10 cellular contexts compared by ENCODE assay signal in genomic region chr1:1080122-1080753, GRCh38. TPM values are rescaled to one million over a fixed set of nuclear protein-coding genes. Genes with fewer than 3 reads are reported as not detected.
DNase-seq lines count a peak whose midpoint lies in the region; ATAC-seq and TF ChIP-seq lines count a peak whose summit lies in the region.
"Had no signal": no experiment of that assay in that cellular context is flagged by ENCODE, and none has a peak within 500 bp of the region (broad histone marks: within the 10 kb centered on the region; RNA-seq: fewer than 3 reads in every experiment).

No MANE protein-coding gene starts in this region.

- H3K27ac Mint-ChIP-seq in CD8-positive, alpha-beta T cell, result no peak overlapping the region
- no peak overlapping the region for H3K27ac Mint-ChIP-seq in H9

- no peak overlapping the region for H3T11ph ChIP-seq in H9 (ENCODE audit: low read length)

- H2BK20ac ChIP-seq in H9 (ENCODE audit: low read depth, low read length, poor library complexity, severe bottlenecking), result no peak overlapping the region

- H3K27ac ChIP-seq in CD8-positive, alpha-beta T cell (ENCODE audit: low read depth, low read length), result no peak overlapping the region
- H3K27ac ChIP-seq in H9 (ENCODE audit: insufficient read length, low read depth, low read length), result no peak overlapping the region
- peak overlapping the region; percentile 3 for H3K27ac ChIP-seq in mesendoderm (ENCODE audit: low read depth, low read length)
- no peak overlapping the region for H3K27ac ChIP-seq in aorta (ENCODE audit: low read depth in 1 of 2, low read length in 2 of 2)

- H4K8ac ChIP-seq in H9 (replicated peaks; ENCODE audit: insufficient read length, low read depth, low read length) (no peak overlapping the region), mesendoderm (ENCODE audit: low read depth, low read length) (no peak overlapping the region)

- ATAC-seq in CD8-positive, alpha-beta T cell, result peak; percentile 33
- ATAC-seq in aorta (ENCODE audit: low FRiP score) (peak; percentile 75), HG03095 (IDR thresholded peaks at IDR 0.05; ENCODE audit: unreplicated experiment) (no peak)

- H3K9me3 Mint-ChIP-seq in CD8-positive, alpha-beta T cell, result no peaks in the 10 kb centered on the region
- H3K9me3 Mint-ChIP-seq in H9, result no peaks in the 10 kb centered on the region
- H3K9me3 Mint-ChIP-seq: IgD-negative memory B cell had no signal

- H2BK120ac ChIP-seq in H9 (ENCODE audit: low read depth, low read length, poor library complexity, severe bottlenecking), result no peak overlapping the region
- no peak overlapping the region for H2BK120ac ChIP-seq in mesendoderm (ENCODE audit: low read depth, low read length)

- peaks cover 12% of the 10 kb centered on the region for H3K4me1 ChIP-seq in CD8-positive, alpha-beta T cell (ENCODE audit: insufficient read depth, low read length)
- H3K4me1 ChIP-seq in H9 (ENCODE audit: insufficient read depth, low read length), result no peaks in the 10 kb centered on the region; the same call in 1 of the 2 replicates
- no peaks in the 10 kb centered on the region for H3K4me1 ChIP-seq in mesendoderm (ENCODE audit: control insufficient read depth, low read depth, low read length)
- H3K4me1 ChIP-seq in aorta (ENCODE audit: control insufficient read depth in 1 of 2, insufficient read depth in 2 of 2, low read length in 2 of 2), result no peaks in the 10 kb centered on the region

- H3K4ac ChIP-seq in H9 (ENCODE audit: low read depth, low read length) (no peak overlapping the region), mesendoderm (ENCODE audit: low read depth, low read length) (no peak overlapping the region)

- POLR2A ChIA-PET in CD8-positive, alpha-beta T cell (lab: Charles Lee), result no interaction called here

- H2AK5ac ChIP-seq in H9 (ENCODE audit: insufficient read length, low read length) (no peak overlapping the region), mesendoderm (ENCODE audit: low read length) (no peak overlapping the region)

- no peak overlapping the region for H3K14ac ChIP-seq in H9 (ENCODE audit: insufficient read depth, low read length)

- H3K18ac ChIP-seq in H9 (ENCODE audit: insufficient read length, low read depth, low read length) (no peak overlapping the region), mesendoderm (ENCODE audit: low read length) (no peak overlapping the region)

- H3K4me2 ChIP-seq in H9 (ENCODE audit: insufficient read depth, insufficient read length, low read length) (peak overlapping the region; percentile 38), mesendoderm (ENCODE audit: low read length) (peak overlapping the region; percentile 56)

- peaks cover 6% of the 10 kb centered on the region for H3K23me2 ChIP-seq in H9 (ENCODE audit: insufficient read length, low read depth, low read length, poor library complexity, severe bottlenecking)

- no peaks in the 10 kb centered on the region for H3K27me3 Mint-ChIP-seq in CD8-positive, alpha-beta T cell (ENCODE audit: low read depth)
- H3K27me3 Mint-ChIP-seq in H9 (ENCODE audit: low read depth), result peaks cover 9% of the 10 kb centered on the region; the same call in 1 of the 2 replicates
- H3K27me3 Mint-ChIP-seq: IgD-negative memory B cell had no signal

- no peaks in the 10 kb centered on the region for H3K27me3 ChIP-seq in CD8-positive, alpha-beta T cell (ENCODE audit: insufficient read depth, low read length)
- H3K27me3 ChIP-seq in H9 (ENCODE audit: insufficient read depth, low read length) (no peaks in the 10 kb centered on the region), mesendoderm (ENCODE audit: insufficient read depth, low read length, poor library complexity) (no peaks in the 10 kb centered on the region), aorta (ENCODE audit: control insufficient read depth in 1 of 2, insufficient read depth in 2 of 2, low read length in 1 of 2) (no peaks in the 10 kb centered on the region)

- H2BK15ac ChIP-seq in H9 (ENCODE audit: low read depth, low read length) (no peak overlapping the region), mesendoderm (replicated peaks; ENCODE audit: low read depth) (no peak overlapping the region)

- H2AFZ ChIP-seq in H9 (ENCODE audit: low read length), result no peak overlapping the region

- H4K91ac ChIP-seq in H9 (ENCODE audit: insufficient read length, low read depth, low read length), result no peak overlapping the region

- H3K9ac ChIP-seq in H9 (ENCODE audit: extremely low read depth, insufficient read length, low read length) (no peak overlapping the region), mesendoderm (ENCODE audit: low read length) (peak overlapping the region; percentile 46)

- intact Hi-C loops in CD8-positive, alpha-beta T cell (cut with DNase I, micrococcal nuclease), result no loop called here
- intact Hi-C loops in aorta (cut with DNase I), result no loop called here

- H2BK5ac ChIP-seq in H9 (ENCODE audit: insufficient read length, low read length), result no peak overlapping the region
- no peak overlapping the region for H2BK5ac ChIP-seq in mesendoderm (ENCODE audit: low read length)

- H3K56ac ChIP-seq in H9 (ENCODE audit: insufficient read length, low read depth, low read length) (no peak overlapping the region), mesendoderm (ENCODE audit: low read length) (peak overlapping the region; percentile 76)

- H4K5ac ChIP-seq in H9 (ENCODE audit: insufficient read length, low read depth, low read length) (no peak overlapping the region), mesendoderm (ENCODE audit: low read length) (no peak overlapping the region)

- H3K36me3 Mint-ChIP-seq in CD8-positive, alpha-beta T cell, result peaks cover 2% of the 10 kb centered on the region
- H3K36me3 Mint-ChIP-seq in H9 (ENCODE audit: insufficient read depth in 1 of 3, low read depth in 3 of 3), result peaks cover 0 to 7% (median 0%) of the 10 kb centered on the region in 3 experiments; a peak in 5 of 7 replicates
- H3K36me3 Mint-ChIP-seq: IgD-negative memory B cell had no signal

- no peaks in the 10 kb centered on the region for H3K9me3 ChIP-seq in CD8-positive, alpha-beta T cell (ENCODE audit: low read length)
- H3K9me3 ChIP-seq in H9 (ENCODE audit: control insufficient read depth, low read depth, low read length), result no peaks in the 10 kb centered on the region
- no peaks in the 10 kb centered on the region for H3K9me3 ChIP-seq in aorta (ENCODE audit: control insufficient read depth, low read length)

- TF ChIP-seq CTCF in CD8-positive, alpha-beta T cell (IDR thresholded peaks at IDR 0.05), result no peak
- TF ChIP-seq CTCF in H9 (conservative IDR thresholded peaks at IDR 0.05), result no peak

- no peak overlapping the region for H2BK12ac ChIP-seq in H9 (ENCODE audit: insufficient read length, low read depth, low read length)

- H3K79me1 ChIP-seq in H9 (ENCODE audit: insufficient read depth, low read depth, low read length, poor library complexity, severe bottlenecking) (no peaks in the 10 kb centered on the region), mesendoderm (ENCODE audit: low read length) (no peaks in the 10 kb centered on the region)

- DNase-seq in CD8-positive, alpha-beta T cell, result no peak
- DNase-seq in H9 (peak; percentile 90), RPMI7951 (ENCODE audit: low read depth) (peak; percentile 63), mesendoderm (peak; percentile 94), aorta (peak; percentile 68 to 82), occipital lobe (lab: John Stamatoyannopoulos, UW) (no peak)
- peak; percentile 2 for DNase-seq in effector CD4-positive, alpha-beta T cell

- no CpG with 5 or more reads among the region's 22 CpGs for WGBS in H9 (ENCODE audit: extremely low coverage, insufficient read length, low lambda C conversion rate)
- no CpG with 5 or more reads among the region's 22 CpGs for WGBS in mesendoderm (ENCODE audit: extremely low coverage, insufficient coverage, low lambda C conversion rate)
- 0 to 3% methylated on average over 15 to 20 of the region's 22 CpGs for WGBS in aorta, 2 donors

- peaks cover 4% of the 10 kb centered on the region for H3K4me1 Mint-ChIP-seq in CD8-positive, alpha-beta T cell (ENCODE audit: low read depth)
- no peaks in the 10 kb centered on the region for H3K4me1 Mint-ChIP-seq in H9

- H3K79me2 ChIP-seq in H9 (ENCODE audit: insufficient read depth, low read length) (no peaks in the 10 kb centered on the region), mesendoderm (ENCODE audit: control insufficient read depth, insufficient read depth, low read length) (no peaks in the 10 kb centered on the region)

- CTCF ChIA-PET in CD8-positive, alpha-beta T cell (lab: Charles Lee), result no interaction called here

- H3K4me3 ChIP-seq in CD8-positive, alpha-beta T cell (ENCODE audit: low read depth, low read length), result no peak overlapping the region
- H3K4me3 ChIP-seq in mesendoderm (ENCODE audit: low read length), result no peak overlapping the region
- H3K4me3 ChIP-seq in aorta (ENCODE audit: low read length in 2 of 2), result no peak overlapping the region

- H3K4me3 Mint-ChIP-seq in CD8-positive, alpha-beta T cell, result no peak overlapping the region
- H3K4me3 Mint-ChIP-seq in H9, result peak overlapping the region; percentile 49 to 73

- H3K23ac ChIP-seq in H9 (ENCODE audit: insufficient read length, low read depth, low read length) (no peak overlapping the region), mesendoderm (ENCODE audit: low read length) (no peak overlapping the region)

- H3K36me3 ChIP-seq in CD8-positive, alpha-beta T cell (ENCODE audit: insufficient read depth, low read length), result no peaks in the 10 kb centered on the region
- no peaks in the 10 kb centered on the region for H3K36me3 ChIP-seq in mesendoderm (ENCODE audit: control insufficient read depth, insufficient read depth, low read length)
- no peaks in the 10 kb centered on the region for H3K36me3 ChIP-seq in aorta (ENCODE audit: control insufficient read depth in 1 of 2, insufficient read depth in 2 of 2, low read length in 1 of 2)

- no peaks in the 10 kb centered on the region for H4K20me1 ChIP-seq in H9 (ENCODE audit: control insufficient read depth, insufficient read depth, insufficient read length)

RNA-seq across cellular contexts. Expression of gene RNF223, which starts 6.1 kb away (rescaled TPM):
- total RNA-seq in CD8-positive, alpha-beta T cell, result not detected
- not detected in 2 replicates for total RNA-seq in H9 (2021)
- total RNA-seq in RPMI7951 (2014; rRNA removed; shearing (Covaris generic)), result not detected in 2 replicates
- polyA plus RNA-seq in mesendoderm (2013, experiment 1 of 2), result not detected
- not detected for polyA plus RNA-seq in mesendoderm (2013, experiment 2 of 2)
- not detected for total RNA-seq in aorta
- not detected for polyA plus RNA-seq in aorta
- total RNA-seq in occipital lobe, result not detected
- polyA plus RNA-seq: IgD-negative memory B cell, liver had no signal

RNA-seq across cellular contexts. Expression of gene C1orf159, which starts 35.7 kb away (rescaled TPM):
- total RNA-seq in CD8-positive, alpha-beta T cell, result 10 to 100 TPM; 14.3 to 17.6 TPM
- total RNA-seq in H9 (2021) (10.1 and 12.3 TPM in 2 replicates), aorta (10 to 100 TPM in 1 of 2 donors, 1 to 10 TPM in 1; 9.3 to 13.6 TPM), occipital lobe (5.5 TPM)
- 10.3 and 16.2 TPM in 2 replicates for total RNA-seq in RPMI7951 (2014; rRNA removed; shearing (Covaris generic))
- 7.0 TPM for polyA plus RNA-seq in mesendoderm (2013, experiment 1 of 2)
- polyA plus RNA-seq in mesendoderm (2013, experiment 2 of 2), result 6.8 TPM
- 10 to 100 TPM in 1 of 2 donors, 1 to 10 TPM in 1; 4.0 to 35.4 TPM for polyA plus RNA-seq in aorta

Comparison
In these comparisons a context has a peak if more than half of its experiments do, and no peak if none do; other contexts are left out.
1. DNase-seq: peak in H9 (single experiment), RPMI7951 (single experiment), effector CD4-positive, alpha-beta T cell (single experiment), mesendoderm (single experiment) and aorta (2 of 2); none in CD8-positive, alpha-beta T cell (0 of 7) and occipital lobe (single experiment).